In the genomic region with DNA sequence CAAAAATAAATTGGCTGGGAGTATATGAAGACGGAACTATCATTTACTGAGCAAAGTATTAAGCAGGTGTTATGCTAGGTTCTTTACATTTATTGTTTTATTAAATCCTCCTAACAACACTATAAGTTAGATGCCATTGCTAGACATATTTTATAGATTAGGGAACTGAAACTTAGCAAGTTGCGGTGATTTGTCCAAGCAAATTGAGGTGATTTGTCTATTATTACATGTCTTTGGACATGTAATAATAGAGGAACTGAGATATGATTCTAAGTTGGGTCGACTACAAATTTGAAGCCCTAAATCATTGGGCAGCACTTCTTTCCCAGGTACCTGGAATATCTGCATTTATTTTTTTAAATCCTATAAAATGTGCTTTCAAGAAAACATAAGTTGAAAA, we compare ENCODE assay signal across 17 cellular contexts.
DNase-seq lines count a peak whose midpoint lies in the region; ATAC-seq and TF ChIP-seq lines count a peak whose summit lies in the region.
"Had no signal": no experiment of that assay in that cellular context is flagged by ENCODE, and none has a peak within 500 bp of the region (broad histone marks: within the 10 kb centered on the region; RNA-seq: fewer than 3 reads in every experiment).

No MANE protein-coding gene starts in this region.

- H3K9me3 ChIP-seq in OCI-LY7 (ENCODE audit: low read length), result no peaks in the 10 kb centered on the region
- H3K9me3 ChIP-seq: A549 had no signal

- H3K4me1 ChIP-seq in OCI-LY7 (ENCODE audit: insufficient read depth, low read length, poor library complexity, severe bottlenecking), result peaks cover 2% of the 10 kb centered on the region
- H3K4me1 ChIP-seq: A549 had no signal

- H3K79me2 ChIP-seq in OCI-LY7 (ENCODE audit: insufficient read depth, low read depth, low read length), result no peaks in the 10 kb centered on the region

- H3K9me2 ChIP-seq in OCI-LY7 (ENCODE audit: insufficient read depth, low read length), result no peaks in the 10 kb centered on the region

- H3K36me3 ChIP-seq in OCI-LY7 (ENCODE audit: insufficient read depth, low read length), result no peaks in the 10 kb centered on the region

- no peaks in the 10 kb centered on the region for H4K20me1 ChIP-seq in OCI-LY7 (ENCODE audit: insufficient read depth, low read length)

- H3K4me3 ChIP-seq in OCI-LY7 (ENCODE audit: low read depth, low read length, poor library complexity, severe bottlenecking), result no peak overlapping the region
- H3K4me3 ChIP-seq: A549 had no signal

- intact Hi-C loops in OCI-LY7 (cut with micrococcal nuclease; ENCODE audit: unreplicated experiment), result no loop called here

- no peak overlapping the region for H3K27ac Mint-ChIP-seq in activated T-cell treated with anti-CD3 and anti-CD28 coated beads, Interleukin-2, amount 50 U/mL, for 24 hours
- H3K27ac Mint-ChIP-seq: CD14-positive monocyte; CD8-positive, alpha-beta T cell; HFFc6 had no signal

- H3K36me3 Mint-ChIP-seq in activated T-cell treated with anti-CD3 and anti-CD28 coated beads, Interleukin-2, amount 50 U/mL, for 24 hours (ENCODE audit: low read depth), result no peaks in the 10 kb centered on the region
- H3K36me3 Mint-ChIP-seq: CD14-positive monocyte; CD8-positive, alpha-beta T cell had no signal

- peak; percentile 62 for ATAC-seq in GM18867 (IDR thresholded peaks at IDR 0.05; ENCODE audit: unreplicated experiment)
- peak; percentile 44 for ATAC-seq in HG03280 (IDR thresholded peaks at IDR 0.05; ENCODE audit: unreplicated experiment)
- ATAC-seq: A549; CD8-positive, alpha-beta T cell had no signal

- TF ChIP-seq CTCF in OCI-LY7 (conservative IDR thresholded peaks at IDR 0.05; ENCODE audit: low read length), result no peak

- peaks cover 15% of the 10 kb centered on the region for H3K9me3 Mint-ChIP-seq in activated T-cell treated with anti-CD3 and anti-CD28 coated beads, Interleukin-2, amount 50 U/mL, for 24 hours

- POLR2A ChIA-PET in OCI-LY7 (lab: Charles Lee), result no interaction called here

- H3K27me3 Mint-ChIP-seq in activated T-cell treated with anti-CD3 and anti-CD28 coated beads, Interleukin-2, amount 50 U/mL, for 24 hours, result no peaks in the 10 kb centered on the region

- no peak overlapping the region for H3K4me3 Mint-ChIP-seq in activated T-cell treated with anti-CD3 and anti-CD28 coated beads, Interleukin-2, amount 50 U/mL, for 24 hours
- H3K4me3 Mint-ChIP-seq: CD14-positive monocyte; CD8-positive, alpha-beta T cell; HFFc6 had no signal

- H2AFZ ChIP-seq in OCI-LY7 (ENCODE audit: low read length), result no peak overlapping the region

- peak; percentile 1 for DNase-seq in OCI-LY7 (ENCODE audit: low spot score)
- DNase-seq in AG08395 (ENCODE audit: low spot score), result no peak
- DNase-seq in activated T-cell treated with anti-CD3 and anti-CD28 coated beads, Interleukin-2, amount 50 U/mL, for 24 hours, result no peak
- DNase-seq in stimulated activated CD4-positive, alpha-beta T cell treated with anti-CD3 and anti-CD28 coated beads, Interleukin-15, amount 100 ng/mL, for 24 hours, result no peak
- DNase-seq: CD8-positive, alpha-beta T cell; COR-L47; DMS153; DND-41; GF-D8; HCEC 1CT; HFFc6; IMR-90; KBM-7 had no signal

- H3K27ac ChIP-seq in OCI-LY7 (ENCODE audit: low read depth, low read length, poor library complexity, severe bottlenecking), result no peak overlapping the region
- H3K27ac ChIP-seq: A549 had no signal

- H3K4me1 Mint-ChIP-seq in activated T-cell treated with anti-CD3 and anti-CD28 coated beads, Interleukin-2, amount 50 U/mL, for 24 hours (ENCODE audit: low read depth), result no peaks in the 10 kb centered on the region
- H3K4me1 Mint-ChIP-seq: CD14-positive monocyte had no signal

- BruUV-seq in OCI-LY7 (replicated peaks; lab: Mats Ljungman, UMichigan), result no TSS peak

- CTCF ChIA-PET in OCI-LY7 (lab: Charles Lee; ENCODE audit: unreplicated experiment), result no interaction called here

- H3K4me2 ChIP-seq in OCI-LY7 (ENCODE audit: low read length), result no peak overlapping the region
- H3K4me2 ChIP-seq: A549 had no signal
